Comparison of ENCODE assay signal across 8 cellular contexts in the genomic region with DNA sequence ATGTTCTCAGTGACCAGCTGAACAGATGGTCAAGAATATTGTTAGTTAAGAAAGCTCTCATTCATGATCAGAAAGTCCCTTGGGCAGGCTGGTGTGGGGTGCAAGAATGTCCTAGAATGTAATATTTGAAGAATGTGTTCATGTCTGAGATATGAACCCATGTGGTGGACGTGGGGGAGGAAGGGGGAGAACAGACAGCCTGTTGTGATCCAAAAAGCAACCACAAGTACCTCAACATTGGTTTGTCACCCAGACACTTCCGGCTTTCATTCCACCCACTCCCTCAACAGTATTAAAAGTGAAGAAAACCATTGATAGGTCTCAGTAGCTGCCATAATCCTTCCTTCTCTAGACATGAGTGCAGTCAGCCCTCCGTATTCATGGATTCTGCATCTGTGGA.
DNase-seq lines count a peak whose midpoint lies in the region; ATAC-seq and TF ChIP-seq lines count a peak whose summit lies in the region.

No MANE protein-coding gene starts in this region.

- DNase-seq in BJ (ENCODE audit: low read depth): peak; percentile 65
- DNase-seq in GM20000 (ENCODE audit: low spot score): peak; percentile 45
- peak; percentile 94 for DNase-seq in KBM-7
- DNase-seq in activated T-cell treated with anti-CD3 and anti-CD28 coated beads for 1 hour (ENCODE audit: low read depth): peak; percentile 31
- peak; percentile 40 for DNase-seq in left ventricle myocardium inferior
- DNase-seq in stimulated activated naive B cell treated with anti-CD40 and anti-IgM and Interleukin-4, amounts not matched to agents 10 μg/mL and 1 μg/mL and 100 μg/mL, for 72 hours: peak; percentile 58
- DNase-seq in islet precursor cell: no peak
- DNase-seq in NCI-H1092 (lab: John Stamatoyannopoulos, UW): no peak

- POLR2A ChIA-PET in BJ (lab: Charles Lee): no interaction called here

- H3K36me3 ChIP-seq in BJ (ENCODE audit: control insufficient read depth, insufficient read depth, low read length) (no peaks in the 10 kb centered on the region), left ventricle myocardium inferior (no peaks in the 10 kb centered on the region)

- H3K27me3 Mint-ChIP-seq in stimulated activated naive B cell treated with anti-CD40 and anti-IgM and Interleukin-4, amounts not matched to agents 10 μg/mL and 1 μg/mL and 100 μg/mL, for 72 hours: peaks cover 11 to 15% of the 10 kb centered on the region in 2 donors

- H3K36me3 Mint-ChIP-seq in stimulated activated naive B cell treated with anti-CD40 and anti-IgM and Interleukin-4, amounts not matched to agents 10 μg/mL and 1 μg/mL and 100 μg/mL, for 72 hours: no peaks in the 10 kb centered on the region

- TF ChIP-seq CTCF in BJ (IDR thresholded peaks at IDR 0.05; ENCODE audit: insufficient read depth, low read depth, low read length): no peak
- no peak for TF ChIP-seq CTCF in GM20000 (IDR thresholded peaks at IDR 0.05; ENCODE audit: extremely low read depth, missing control alignments)
- TF ChIP-seq CTCF in left ventricle myocardium inferior (IDR thresholded peaks at IDR 0.05; ENCODE audit: borderline replicate concordance): no peak

- intact Hi-C loops in left ventricle myocardium inferior (cut with micrococcal nuclease): no loop called here

- H3K9me3 ChIP-seq in left ventricle myocardium inferior (replicated peaks): no peaks in the 10 kb centered on the region

- H3K27ac ChIP-seq in left ventricle myocardium inferior (replicated peaks): peak overlapping the region; percentile 48

- ATAC-seq in stimulated activated naive B cell treated with anti-CD40 and anti-IgM and Interleukin-4, amounts not matched to agents 10 μg/mL and 1 μg/mL and 100 μg/mL, for 72 hours (replicated peaks): peak; percentile 97

- peak overlapping the region; percentile 65 for H3K27ac Mint-ChIP-seq in stimulated activated naive B cell treated with anti-CD40 and anti-IgM and Interleukin-4, amounts not matched to agents 10 μg/mL and 1 μg/mL and 100 μg/mL, for 72 hours

- in situ Hi-C loops in KBM-7 (cut with MboI; ENCODE audit: low pct_unique_long_range_greater_than_20kb, low sequenced_read_pairs): no loop called here

- H3K4me1 Mint-ChIP-seq in stimulated activated naive B cell treated with anti-CD40 and anti-IgM and Interleukin-4, amounts not matched to agents 10 μg/mL and 1 μg/mL and 100 μg/mL, for 72 hours: peaks cover 21% of the 10 kb centered on the region in 2 donors

- no peaks in the 10 kb centered on the region for H3K9me3 Mint-ChIP-seq in stimulated activated naive B cell treated with anti-CD40 and anti-IgM and Interleukin-4, amounts not matched to agents 10 μg/mL and 1 μg/mL and 100 μg/mL, for 72 hours

- H3K4me3 Mint-ChIP-seq in stimulated activated naive B cell treated with anti-CD40 and anti-IgM and Interleukin-4, amounts not matched to agents 10 μg/mL and 1 μg/mL and 100 μg/mL, for 72 hours: peak overlapping the region; percentile 27 to 40

- H3K4me3 ChIP-seq in BJ (ENCODE audit: low read depth, low read length) (no peak overlapping the region), left ventricle myocardium inferior (no peak overlapping the region)

- no peaks in the 10 kb centered on the region for H3K27me3 ChIP-seq in BJ (ENCODE audit: control insufficient read depth, insufficient read depth, low read length)
- H3K27me3 ChIP-seq in left ventricle myocardium inferior (ENCODE audit: low read depth): no peaks in the 10 kb centered on the region

- CTCF ChIA-PET in BJ (lab: Yijun Ruan, JAX): interaction anchor here (0.7 to 1.1 kb wide), 3 partner anchors 20 to 130 kb away, joined by 3 to 4 read pairs (median 4); no protein-coding TSS in a partner anchor

- H3K4me1 ChIP-seq in left ventricle myocardium inferior: peaks cover 6% of the 10 kb centered on the region

Comparison
In these comparisons a context has a peak if more than half of its experiments do, and no peak if none do; other contexts are left out.
1. DNase-seq: peak in BJ (single experiment), GM20000 (single experiment), KBM-7 (single experiment), activated T-cell treated with anti-CD3 and anti-CD28 coated beads for 1 hour (single experiment), left ventricle myocardium inferior (single experiment) and stimulated activated naive B cell treated with anti-CD40 and anti-IgM and Interleukin-4, amounts not matched to agents 10 μg/mL and 1 μg/mL and 100 μg/mL, for 72 hours (single experiment); none in islet precursor cell (single experiment) and NCI-H1092 (single experiment).